24 cellular contexts compared by ENCODE assay signal in the genomic region with DNA sequence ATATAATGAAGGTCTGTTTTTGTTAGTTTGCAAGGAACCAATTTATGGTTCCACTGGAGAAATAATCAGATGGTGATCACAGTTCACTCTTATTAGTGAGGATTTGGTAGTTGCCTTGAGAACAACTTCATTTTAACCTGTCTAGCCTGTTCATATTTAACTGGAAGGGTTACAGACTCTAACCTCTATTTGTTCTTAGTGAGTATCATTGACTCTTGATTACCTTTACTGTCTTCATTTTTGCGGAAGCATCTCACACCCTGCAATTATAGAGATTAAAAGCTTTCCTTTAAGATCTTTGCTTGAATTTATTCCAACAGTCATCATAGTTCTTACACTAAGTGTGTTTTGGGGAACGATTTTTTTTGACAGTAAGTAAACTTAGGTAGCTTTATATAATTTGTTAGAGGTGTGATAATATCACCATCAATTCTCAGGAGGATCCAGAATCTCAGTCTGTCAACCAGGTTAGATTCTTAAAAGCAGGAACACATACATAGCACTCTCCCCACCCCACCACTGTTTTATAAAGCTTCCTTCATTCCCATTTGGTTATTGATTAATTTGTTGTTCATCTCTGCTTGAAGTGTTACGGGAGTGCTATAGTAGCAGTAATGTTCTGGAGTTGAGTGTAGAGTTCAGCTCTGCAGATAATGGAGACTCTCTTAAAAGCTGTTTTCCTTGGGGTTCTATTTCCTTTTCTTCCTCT. TPM values are rescaled to one million over a fixed set of nuclear protein-coding genes. Genes with fewer than 3 reads are reported as not detected.
A peak's percentile ranks its signal among the peaks of the same experiment; 100 is the strongest.
DNase-seq lines count a peak whose midpoint lies in the region; ATAC-seq and TF ChIP-seq lines count a peak whose summit lies in the region.
"Had no signal": no experiment of that assay in that cellular context is flagged by ENCODE, and none has a peak within 500 bp of the region (broad histone marks: within the 10 kb centered on the region; RNA-seq: fewer than 3 reads in every experiment).

No MANE protein-coding gene starts in this region.

- TF ChIP-seq POLR2A in ovary (IDR thresholded peaks at IDR 0.05): no peak

- no peaks in the 10 kb centered on the region for H3K9me3 ChIP-seq in CD4-positive, alpha-beta T cell (ENCODE audit: control insufficient read depth, low read length)
- H3K9me3 ChIP-seq in ovary: no peaks in the 10 kb centered on the region
- H3K9me3 ChIP-seq: BLaER1, body of pancreas, lower lobe of right lung, psoas muscle, transverse colon had no signal

- peaks cover 51% of the 10 kb centered on the region for H3K4me1 Mint-ChIP-seq in CD4-positive, alpha-beta T cell (ENCODE audit: low read depth)
- peaks cover 27% of the 10 kb centered on the region for H3K4me1 Mint-ChIP-seq in HFFc6 (ENCODE audit: low read depth)
- no peaks in the 10 kb centered on the region for H3K4me1 Mint-ChIP-seq in nephron
- no peaks in the 10 kb centered on the region for H3K4me1 Mint-ChIP-seq in glutamatergic neuron (ENCODE audit: low read depth, unreplicated experiment)

- H3K27ac Mint-ChIP-seq in CD4-positive, alpha-beta T cell: peak overlapping the region; percentile 0
- H3K27ac Mint-ChIP-seq in HFFc6 (peak overlapping the region; percentile 11; the same call in 1 of the 2 replicates), nephron (peak overlapping the region in 2 of 3 experiments; percentile 20 to 57), glutamatergic neuron (ENCODE audit: unreplicated experiment) (no peak overlapping the region)
- H3K27ac Mint-ChIP-seq: activated B cell treated with CpG ODN at 0.5 μM for 24 hours had no signal

- POLR2A ChIA-PET in CD4-positive, alpha-beta T cell (lab: Charles Lee): interaction anchor here (0.6 kb wide), 1 partner anchor 34 kb away, joined by 4 read pairs; the partner anchor contains the start of gene CDC73

- CTCF ChIA-PET in CD4-positive, alpha-beta T cell (lab: Charles Lee): no interaction called here

- intact Hi-C loops in CD4-positive, alpha-beta T cell (cut with DNase I, micrococcal nuclease): no loop called here
- intact Hi-C loops in ovary (cut with DNase I): no loop called here

- H3K27ac ChIP-seq in CD4-positive, alpha-beta T cell (ENCODE audit: low read depth, low read length): no peak overlapping the region
- no peak overlapping the region for H3K27ac ChIP-seq in ovary
- H3K27ac ChIP-seq: BLaER1, body of pancreas, lower lobe of right lung, psoas muscle, transverse colon had no signal

- no peak for TF ChIP-seq EP300 in ovary (IDR thresholded peaks at IDR 0.05)

- H3K27me3 Mint-ChIP-seq in CD4-positive, alpha-beta T cell: no peaks in the 10 kb centered on the region
- H3K27me3 Mint-ChIP-seq in HFFc6 (ENCODE audit: insufficient read depth): no peaks in the 10 kb centered on the region; the same call in 1 of the 2 replicates
- H3K27me3 Mint-ChIP-seq in nephron (ENCODE audit: low read depth): no peaks in the 10 kb centered on the region
- no peaks in the 10 kb centered on the region for H3K27me3 Mint-ChIP-seq in glutamatergic neuron (ENCODE audit: unreplicated experiment)
- H3K27me3 Mint-ChIP-seq: activated B cell treated with CpG ODN at 0.5 μM for 24 hours had no signal

- H3K4me1 ChIP-seq in ovary (ENCODE audit: insufficient read depth): no peaks in the 10 kb centered on the region
- H3K4me1 ChIP-seq: BLaER1, lower lobe of right lung, psoas muscle had no signal

- no peak overlapping the region for H3K4me3 Mint-ChIP-seq in CD4-positive, alpha-beta T cell
- H3K4me3 Mint-ChIP-seq in HFFc6 (no peak overlapping the region), nephron (no peak overlapping the region), glutamatergic neuron (ENCODE audit: unreplicated experiment) (no peak overlapping the region)
- H3K4me3 Mint-ChIP-seq: activated B cell treated with CpG ODN at 0.5 μM for 24 hours had no signal

- TF ChIP-seq CTCF in CD4-positive, alpha-beta T cell (IDR thresholded peaks at IDR 0.05): no peak
- TF ChIP-seq CTCF in HFFc6 (IDR thresholded peaks at IDR 0.05) (no peak), epithelial cell of proximal tubule (conservative IDR thresholded peaks at IDR 0.05; ENCODE audit: low read depth, low read length) (no peak), nephron (IDR thresholded peaks at IDR 0.05; ENCODE audit: unreplicated experiment in 3 of 3) (no peak), glutamatergic neuron (IDR thresholded peaks at IDR 0.05; ENCODE audit: partially characterized antibody, unreplicated experiment) (no peak), ovary (IDR thresholded peaks at IDR 0.05) (no peak)

- no peaks in the 10 kb centered on the region for H3K27me3 ChIP-seq in CD4-positive, alpha-beta T cell (ENCODE audit: control insufficient read depth, insufficient read depth, low read length)
- no peaks in the 10 kb centered on the region for H3K27me3 ChIP-seq in ovary
- H3K27me3 ChIP-seq: BLaER1, body of pancreas, transverse colon had no signal

- no peak for ATAC-seq in CD4-positive, alpha-beta T cell (ENCODE audit: poor library complexity)
- ATAC-seq: body of pancreas, K562, lower lobe of right lung, psoas muscle had no signal

- peaks cover 69% of the 10 kb centered on the region for H3K36me3 Mint-ChIP-seq in CD4-positive, alpha-beta T cell (ENCODE audit: low read depth)
- H3K36me3 Mint-ChIP-seq in HFFc6 (ENCODE audit: low read depth): peaks cover 26% of the 10 kb centered on the region
- peaks cover 52% of the 10 kb centered on the region for H3K36me3 Mint-ChIP-seq in nephron (ENCODE audit: low read depth)
- no peaks in the 10 kb centered on the region for H3K36me3 Mint-ChIP-seq in glutamatergic neuron (ENCODE audit: unreplicated experiment)

- no peak overlapping the region for H3K4me3 ChIP-seq in epithelial cell of proximal tubule (ENCODE audit: low read depth, low read length)
- H3K4me3 ChIP-seq in ovary: no peak overlapping the region
- H3K4me3 ChIP-seq: BLaER1, body of pancreas, K562, lower lobe of right lung, psoas muscle, transverse colon had no signal

- 93 to 94% (median 93%) methylated on average over 3 of the region's 3 CpGs for WGBS in ovary, 3 donors

- no peaks in the 10 kb centered on the region for H3K36me3 ChIP-seq in ovary

- DNase-seq in CD4-positive, alpha-beta T cell: no peak
- DNase-seq in HFFc6 (no peak), epithelial cell of proximal tubule (ENCODE audit: low read depth) (peak; percentile 26), NCI-H446 treated with DMSO at 0.1 percent for 48 hours (lab: John Stamatoyannopoulos, UW) (no peak), glutamatergic neuron (no peak), ovary (no peak)
- DNase-seq: activated B cell treated with CpG ODN at 0.5 μM for 24 hours; activated CD4-positive, alpha-beta T cell treated with anti-CD3 and anti-CD28 coated beads, Interleukin-2, amount 50 U/mL, for 48 hours; activated CD8-positive, alpha-beta memory T cell treated with anti-CD3 and anti-CD28 coated beads, Interleukin-2, amount 50 U/mL, for 4 hours; body of pancreas; Calu3; cerebellar nuclear complex; HCEC 1CT; lower lobe of right lung; NCI-H1092 treated with DMSO at 0.1 percent for 48 hours; NCI-H187; NCI-H526; psoas muscle; transverse colon had no signal

- no peaks in the 10 kb centered on the region for H3K9me3 Mint-ChIP-seq in CD4-positive, alpha-beta T cell
- H3K9me3 Mint-ChIP-seq in HFFc6 (no peaks in the 10 kb centered on the region), nephron (no peaks in the 10 kb centered on the region), glutamatergic neuron (ENCODE audit: unreplicated experiment) (no peaks in the 10 kb centered on the region)
- H3K9me3 Mint-ChIP-seq: activated B cell treated with CpG ODN at 0.5 μM for 24 hours had no signal

RNA-seq across cellular contexts. Expression of gene B3GALT2, which starts 30.1 kb away (rescaled TPM):
- total RNA-seq in CD4-positive, alpha-beta T cell: under 1 TPM; 0.22 to 0.25 TPM
- under 1 TPM; 0.37 to 0.95 (median 0.62) TPM for total RNA-seq in HFFc6 (2021; fragmentation: NEBNext Ultra II Directional; extraction: Animal tissue kit (Norgen Biotek cat#: 25700))
- total RNA-seq in epithelial cell of proximal tubule: not detected in 2 replicates
- total RNA-seq in glutamatergic neuron (ENCODE audit: unreplicated experiment): 64.6 TPM
- 1 to 10 TPM; 2.5 to 8.0 (median 4.6) TPM for total RNA-seq in ovary
- polyA plus RNA-seq in ovary: 1 to 10 TPM; 2.9 to 5.9 TPM
- total RNA-seq: activated B cell treated with CpG ODN at 0.5 μM for 24 hours, Calu3, HT1080, K562, kidney epithelial cell had no signal

RNA-seq across cellular contexts. Expression of gene CDC73, which starts 34.4 kb away (rescaled TPM):
- total RNA-seq in CD4-positive, alpha-beta T cell: 10 to 100 TPM; 65.4 to 66.5 TPM
- 10 to 100 TPM; 62.8 to 71.6 (median 65.2) TPM for total RNA-seq in HFFc6 (2021; fragmentation: NEBNext Ultra II Directional; extraction: Animal tissue kit (Norgen Biotek cat#: 25700))
- total RNA-seq in epithelial cell of proximal tubule: 15.1 and 19.3 TPM in 2 replicates
- total RNA-seq in glutamatergic neuron (ENCODE audit: unreplicated experiment): 40.0 TPM
- total RNA-seq in ovary: 10 to 100 TPM; 34.8 to 59.2 (median 56.5) TPM
- polyA plus RNA-seq in ovary: 10 to 100 TPM; 11.9 to 22.5 TPM

RNA-seq across cellular contexts. Expression of gene GLRX2, which starts 51.1 kb away (rescaled TPM):
- total RNA-seq in CD4-positive, alpha-beta T cell: 1 to 10 TPM; 4.3 to 5.5 TPM
- total RNA-seq in HFFc6 (2021; fragmentation: NEBNext Ultra II Directional; extraction: Animal tissue kit (Norgen Biotek cat#: 25700)): 10 to 100 TPM; 32.8 to 39.1 (median 34.7) TPM
- total RNA-seq in epithelial cell of proximal tubule: 18.6 and 20.6 TPM in 2 replicates
- 7.2 TPM for total RNA-seq in glutamatergic neuron (ENCODE audit: unreplicated experiment)
- total RNA-seq in ovary: 10 to 100 TPM in 3 of 7 donors, 1 to 10 TPM in 4; 3.2 to 14.6 (median 9.1) TPM
- polyA plus RNA-seq in ovary: 10 to 100 TPM in 1 of 2 donors, 1 to 10 TPM in 1; 4.4 to 18.5 TPM
